ENCODE assay signal across 17 cellular contexts in the genomic region with DNA sequence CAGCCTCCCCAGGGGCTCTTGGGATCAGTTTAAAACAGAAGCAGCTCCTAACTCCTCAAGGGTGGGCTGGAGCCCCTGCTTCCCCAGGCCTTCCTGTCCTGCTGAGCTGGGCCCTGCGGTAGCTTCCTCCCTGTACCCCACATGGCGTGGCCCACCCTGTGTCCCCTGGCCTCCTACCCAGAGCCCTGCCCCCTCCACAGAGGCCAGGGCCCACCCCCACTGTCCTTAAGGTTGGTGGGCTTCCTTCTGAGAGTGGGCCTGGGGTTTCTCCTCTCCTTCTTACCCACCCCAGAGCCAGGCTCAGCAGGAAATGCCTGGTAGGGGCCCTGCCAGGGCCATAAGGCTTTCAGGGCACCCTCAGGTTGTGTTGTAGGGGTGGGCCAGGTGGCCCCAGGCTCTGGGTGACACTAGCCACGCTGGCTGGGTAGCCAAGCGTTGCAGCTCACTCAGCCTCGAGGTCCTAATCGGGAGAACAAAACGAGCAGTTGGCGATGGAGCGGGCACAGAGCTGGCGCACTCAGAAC. TPM values are rescaled to one million over a fixed set of nuclear protein-coding genes. Genes with fewer than 3 reads are reported as not detected.
DNase-seq lines count a peak whose midpoint lies in the region; ATAC-seq and TF ChIP-seq lines count a peak whose summit lies in the region.
"Had no signal": no experiment of that assay in that cellular context is flagged by ENCODE, and none has a peak within 500 bp of the region (broad histone marks: within the 10 kb centered on the region; RNA-seq: fewer than 3 reads in every experiment).

No MANE protein-coding gene starts in this region.

- H3K9me3 ChIP-seq in heart left ventricle, result no peaks in the 10 kb centered on the region
- no peaks in the 10 kb centered on the region for H3K9me3 ChIP-seq in right atrium auricular region
- no peaks in the 10 kb centered on the region for H3K9me3 ChIP-seq in sigmoid colon
- H3K9me3 ChIP-seq in prostate gland, result no peaks in the 10 kb centered on the region
- H3K9me3 ChIP-seq: A549 had no signal

- ATAC-seq in heart left ventricle (no peak), Right ventricle myocardium inferior (no peak), HG03460 (IDR thresholded peaks at IDR 0.05; ENCODE audit: unreplicated experiment) (no peak)
- ATAC-seq: A549; activated CD8-positive, alpha-beta memory T cell treated with anti-CD3 and anti-CD28 coated beads, Interleukin-2, amount 10 ng/mL, durations not matched to agents 7 days and 5 days; effector memory CD8-positive, alpha-beta T cell had no signal

- H3K27me3 ChIP-seq in heart left ventricle, result no peaks in the 10 kb centered on the region
- H3K27me3 ChIP-seq in right atrium auricular region, result no peaks in the 10 kb centered on the region
- no peaks in the 10 kb centered on the region for H3K27me3 ChIP-seq in sigmoid colon
- no peaks in the 10 kb centered on the region for H3K27me3 ChIP-seq in prostate gland (replicated peaks; ENCODE audit: insufficient read depth)

- TF ChIP-seq CTCF in heart left ventricle (IDR thresholded peaks at IDR 0.05) (no peak), right atrium auricular region (IDR thresholded peaks at IDR 0.05) (no peak), sigmoid colon (IDR thresholded peaks at IDR 0.05) (no peak), prostate gland (IDR thresholded peaks at IDR 0.05) (no peak)

- no peak for TF ChIP-seq POLR2A in heart left ventricle (IDR thresholded peaks at IDR 0.05)
- no peak for TF ChIP-seq POLR2A in sigmoid colon (IDR thresholded peaks at IDR 0.05)
- TF ChIP-seq POLR2A in prostate gland (IDR thresholded peaks at IDR 0.05), result no peak

- DNase-seq in heart left ventricle (peak in 3 of 5 donors; percentile 26 to 59 (median 26)), Right ventricle myocardium inferior (ENCODE audit: missing footprints) (no peak), right atrium auricular region (ENCODE audit: low spot score) (no peak), sigmoid colon (peak; percentile 59), NCI-H1417 treated with DMSO at 0.1 percent for 48 hours (lab: John Stamatoyannopoulos, UW) (no peak), activated gamma-delta T cell treated with Interleukin-2 at 50 U/mL for 16 hours (no peak), prostate gland (ENCODE audit: low spot score) (no peak)
- DNase-seq: activated CD4-positive, alpha-beta T cell treated with anti-CD3 and anti-CD28 coated beads for 36 hours; activated CD8-positive, alpha-beta memory T cell treated with anti-CD3 and anti-CD28 coated beads, Interleukin-2, amount 10 ng/mL, durations not matched to agents 7 days and 5 days; amygdala; DMS 273 treated with DMSO at 0.1 percent for 48 hours; effector memory CD8-positive, alpha-beta T cell; NCI-H1436 treated with DMSO at 0.1 percent for 48 hours; NCI-H748 treated with DMSO at 0.1 percent for 48 hours; OCI-M1 had no signal

- H3K36me3 ChIP-seq in heart left ventricle (peaks cover 0 to 12% (median 0%) of the 10 kb centered on the region in 9 donors), right atrium auricular region (no peaks in the 10 kb centered on the region), sigmoid colon (no peaks in the 10 kb centered on the region), prostate gland (no peaks in the 10 kb centered on the region)

- intact Hi-C loops in heart left ventricle (cut with DNase I) (loop anchor here in 1 of 10 donors (5.0 kb wide), 1 partner anchor 38 kb away; the partner anchor contains the start of gene ADD1), Right ventricle myocardium inferior (cut with DNase I) (loop anchor here (5.0 kb wide), 1 partner anchor 42 kb away; no protein-coding TSS in a partner anchor), sigmoid colon (cut with DNase I) (no loop called here), prostate gland (cut with DNase I) (no loop called here)

- no peak for TF ChIP-seq EP300 in sigmoid colon (IDR thresholded peaks at IDR 0.05)

- H3K27ac ChIP-seq in heart left ventricle (peak overlapping the region in 10 of 12 donors; percentile 31 to 86 (median 78)), right atrium auricular region (peak overlapping the region; percentile 30 to 54), sigmoid colon (peak overlapping the region in 3 of 4 donors; percentile 40 to 78 (median 44)), prostate gland (no peak overlapping the region)
- H3K27ac ChIP-seq: A549 had no signal

- peaks cover 42 to 93% (median 86%) of the 10 kb centered on the region in 12 donors for H3K4me1 ChIP-seq in heart left ventricle
- H3K4me1 ChIP-seq in right atrium auricular region, result peaks cover 0 to 93% of the 10 kb centered on the region in 2 donors
- peaks cover 0 to 73% (median 60%) of the 10 kb centered on the region in 4 donors for H3K4me1 ChIP-seq in sigmoid colon
- peaks cover 38% of the 10 kb centered on the region for H3K4me1 ChIP-seq in prostate gland (replicated peaks)

- 87 to 96% (median 90%) methylated on average over 10 of the region's 10 CpGs for WGBS in heart left ventricle, 4 donors
- WGBS in sigmoid colon, 2 donors, result 83 to 84% methylated on average over 10 of the region's 10 CpGs
- 86% methylated on average over 9 of the region's 10 CpGs for WGBS in prostate gland

- no peak overlapping the region for H3K4me3 ChIP-seq in heart left ventricle
- H3K4me3 ChIP-seq in right atrium auricular region, result no peak overlapping the region
- no peak overlapping the region for H3K4me3 ChIP-seq in sigmoid colon
- no peak overlapping the region for H3K4me3 ChIP-seq in prostate gland
- H3K4me3 ChIP-seq: A549 had no signal

RNA-seq across cellular contexts. Expression of gene SH3BP2, which starts 11.6 kb away (rescaled TPM):
- 10 to 100 TPM; 10.4 to 70.2 (median 23.5) TPM for total RNA-seq in heart left ventricle
- polyA plus RNA-seq in heart left ventricle, result 10 to 100 TPM; 17.1 to 24.5 TPM
- 32.2 TPM for total RNA-seq in Right ventricle myocardium inferior
- 10 to 100 TPM; 20.1 to 25.2 TPM for total RNA-seq in right atrium auricular region
- 10 to 100 TPM; 18.4 to 49.3 (median 24.2) TPM for total RNA-seq in sigmoid colon
- polyA plus RNA-seq in sigmoid colon, result 10 to 100 TPM; 18.6 to 82.4 (median 35.6) TPM
- 10 to 100 TPM; 24.3 to 41.3 TPM for total RNA-seq in prostate gland

RNA-seq across cellular contexts. Expression of gene ADD1, which starts 39.1 kb away (rescaled TPM):
- total RNA-seq in heart left ventricle, result 100 to 1,000 TPM; 179 to 275 (median 215) TPM
- polyA plus RNA-seq in heart left ventricle, result 100 to 1,000 TPM; 193 to 269 TPM
- total RNA-seq in Right ventricle myocardium inferior, result 231 TPM
- total RNA-seq in right atrium auricular region, result 100 to 1,000 TPM; 171 to 196 TPM
- 100 to 1,000 TPM; 166 to 378 (median 183) TPM for total RNA-seq in sigmoid colon
- polyA plus RNA-seq in sigmoid colon, result 100 to 1,000 TPM; 113 to 162 (median 120) TPM
- 100 to 1,000 TPM; 164 to 321 TPM for total RNA-seq in prostate gland

RNA-seq across cellular contexts. Expression of gene TNIP2, which starts 48.4 kb away (rescaled TPM):
- total RNA-seq in heart left ventricle (10 to 100 TPM; 12.6 to 94.5 (median 23.4) TPM), Right ventricle myocardium inferior (29.6 TPM), right atrium auricular region (10 to 100 TPM; 28.0 to 45.8 TPM), sigmoid colon (10 to 100 TPM; 56.3 to 68.8 (median 66.9) TPM), prostate gland (10 to 100 TPM; 54.8 to 94.0 TPM)
- polyA plus RNA-seq in heart left ventricle (10 to 100 TPM; 21.7 to 37.3 TPM), sigmoid colon (10 to 100 TPM; 51.7 to 65.0 (median 51.8) TPM)

Comparison
In these comparisons a context has a peak if more than half of its experiments do, and no peak if none do; other contexts are left out.
1. DNase-seq: peak in heart left ventricle (3 of 5) and sigmoid colon (single experiment); none in Right ventricle myocardium inferior (single experiment), right atrium auricular region (single experiment), NCI-H1417 treated with DMSO at 0.1 percent for 48 hours (single experiment), activated gamma-delta T cell treated with Interleukin-2 at 50 U/mL for 16 hours (single experiment) and prostate gland (single experiment).
2. H3K27ac ChIP-seq: peak in heart left ventricle (10 of 12), right atrium auricular region (2 of 2) and sigmoid colon (3 of 4); none in prostate gland (0 of 2).